Comparison of ENCODE assay signal across 8 cellular contexts in the genomic region with DNA sequence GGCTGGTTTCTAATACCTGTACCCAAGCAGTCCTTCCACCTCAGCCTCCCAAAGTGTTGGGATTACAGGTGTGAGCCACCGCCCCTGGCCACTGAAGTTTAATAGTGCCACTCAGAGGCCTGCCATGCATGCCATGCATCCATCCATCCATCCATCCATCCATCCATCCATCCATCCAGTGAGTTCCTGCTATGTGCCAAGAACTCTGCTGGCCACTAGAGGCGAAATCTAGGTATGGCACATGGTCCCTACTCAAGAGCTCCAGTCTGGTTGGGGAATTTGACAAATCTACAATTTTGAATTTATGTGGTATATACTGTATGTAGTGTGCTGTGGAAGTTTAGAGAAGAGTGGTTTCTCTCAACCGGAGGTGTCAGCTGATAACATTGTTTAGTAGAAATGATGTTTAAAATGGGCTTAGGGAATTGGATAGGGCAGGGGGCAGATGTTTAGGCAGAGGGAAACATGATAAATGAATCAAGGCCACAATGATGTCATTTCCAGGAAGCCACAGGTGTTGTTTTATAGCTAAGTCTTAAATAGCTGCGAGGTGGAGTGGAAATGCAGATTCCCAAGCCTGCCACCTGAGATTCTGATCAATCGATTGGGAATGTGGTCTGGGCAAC.
DNase-seq lines count a peak whose midpoint lies in the region; ATAC-seq, FAIRE-seq and TF ChIP-seq lines count a peak whose summit lies in the region.

No MANE protein-coding gene starts in this region.

- no peak overlapping the region for H3K4me3 Mint-ChIP-seq in activated T-helper 17 cell treated with anti-CD3 and anti-CD28 coated beads, Interleukin-2, amount 50 U/mL, for 72 hours

- peaks cover 5% of the 10 kb centered on the region for H3K27me3 Mint-ChIP-seq in activated T-helper 17 cell treated with anti-CD3 and anti-CD28 coated beads, Interleukin-2, amount 50 U/mL, for 72 hours

- H3K27ac Mint-ChIP-seq in activated T-helper 17 cell treated with anti-CD3 and anti-CD28 coated beads, Interleukin-2, amount 50 U/mL, for 72 hours, result no peak overlapping the region

- DNase-seq in AG09319 (ENCODE audit: extremely low read depth, low read depth) (no peak), GM12892 (ENCODE audit: insufficient read length) (no peak), SK-N-DZ (ENCODE audit: low spot score) (peak; percentile 32), iPS DF 19.7 (ENCODE audit: low read depth, low spot score) (peak; percentile 33), globus pallidus (ENCODE audit: low spot score) (no peak), cortex of kidney (lab: John Stamatoyannopoulos, UW) (no peak), GDM1 (lab: John Stamatoyannopoulos, UW) (no peak)

- peak; percentile 30 for FAIRE-seq in GM12892 (lab: Jason Lieb, UNC)

- no peaks in the 10 kb centered on the region for H3K36me3 Mint-ChIP-seq in activated T-helper 17 cell treated with anti-CD3 and anti-CD28 coated beads, Interleukin-2, amount 50 U/mL, for 72 hours (ENCODE audit: low read depth)

- peaks cover 5% of the 10 kb centered on the region for H3K4me1 Mint-ChIP-seq in activated T-helper 17 cell treated with anti-CD3 and anti-CD28 coated beads, Interleukin-2, amount 50 U/mL, for 72 hours

- TF ChIP-seq POLR2A in GM12892 (IDR thresholded peaks at IDR 0.05; ENCODE audit: low read depth, low read length), result no peak

- peaks cover 4% of the 10 kb centered on the region for H3K9me3 Mint-ChIP-seq in activated T-helper 17 cell treated with anti-CD3 and anti-CD28 coated beads, Interleukin-2, amount 50 U/mL, for 72 hours

- ATAC-seq in activated T-helper 17 cell treated with anti-CD3 and anti-CD28 coated beads, Interleukin-2, amount 50 U/mL, for 72 hours (replicated peaks), result no peak

- TF ChIP-seq CTCF in AG09319 (IDR thresholded peaks at IDR 0.05; ENCODE audit: low read depth, low read length), result peak; percentile 25

Comparison
In these comparisons a context has a peak if more than half of its experiments do, and no peak if none do; other contexts are left out.
1. DNase-seq: peak in SK-N-DZ (single experiment) and iPS DF 19.7 (single experiment); none in AG09319 (single experiment), GM12892 (single experiment), globus pallidus (single experiment), cortex of kidney (single experiment) and GDM1 (single experiment).